ENCODE assay signal across 28 cellular contexts in genomic region chr2:128350736-128351135, GRCh38.
"Had no signal": no experiment of that assay in that cellular context is flagged by ENCODE, and none has a peak within 500 bp of the region (broad histone marks: within the 10 kb centered on the region; RNA-seq: fewer than 3 reads in every experiment).

No MANE protein-coding gene starts in this region.

- H3K36me3 Mint-ChIP-seq: activated CD8-positive, alpha-beta memory T cell treated with anti-CD3 and anti-CD28 coated beads, Interleukin-2, amount 10 ng/mL, durations not matched to agents 7 days and 5 days had no signal

- ATAC-seq: activated CD8-positive, alpha-beta memory T cell treated with anti-CD3 and anti-CD28 coated beads, Interleukin-2, amount 10 ng/mL, durations not matched to agents 7 days and 5 days; activated T-cell treated with anti-CD3 and anti-CD28 coated beads, Interleukin-2, amount 50 U/mL, for 4 hours; activated T-helper 17 cell treated with anti-CD3 and anti-CD28 coated beads, Interleukin-2, amount 50 U/mL, for 72 hours; gastroesophageal sphincter; heart right ventricle; WTC11 had no signal

- H3K4me3 ChIP-seq: coronary artery, dorsolateral prefrontal cortex, esophagus squamous epithelium, gastroesophageal sphincter, heart right ventricle had no signal

- DNase-seq: activated CD4-positive, alpha-beta memory T cell treated with anti-CD3 and anti-CD28 coated beads, Interleukin-2, amount 10 ng/mL, durations not matched to agents 7 days and 5 days; activated CD4-positive, alpha-beta T cell treated with anti-CD3 and anti-CD28 coated beads for 1 hour; activated CD4-positive, alpha-beta T cell treated with anti-CD3 and anti-CD28 coated beads for 4 hours; activated CD4-positive, alpha-beta T cell treated with anti-CD3 and anti-CD28 coated beads, Interleukin-2, amount 10 ng/mL, durations not matched to agents 7 days and 5 days; activated CD4-positive, alpha-beta T cell treated with anti-CD3 and anti-CD28 coated beads, Interleukin-2, amount 50 U/mL, for 4 hours; activated CD8-positive, alpha-beta memory T cell treated with anti-CD3 and anti-CD28 coated beads, Interleukin-2, amount 10 ng/mL, durations not matched to agents 7 days and 5 days; activated effector memory CD4-positive, alpha-beta T cell treated with Interleukin-2 at 50 U/mL for 16 hours; activated gamma-delta T cell treated with Interleukin-2 at 50 U/mL for 16 hours; activated naive CD4-positive, alpha-beta T cell treated with anti-CD3 and anti-CD28 coated beads, Interleukin-2, amount 50 U/mL, for 16 hours; activated naive CD4-positive, alpha-beta T cell treated with Interleukin-2 at 50 U/mL for 16 hours; activated T-cell treated with anti-CD3 and anti-CD28 coated beads, Interleukin-2, amount 50 U/mL, for 4 hours; amniotic stem cell; anterior cingulate cortex; brain microvascular endothelial cell; dorsolateral prefrontal cortex; effector memory CD4-positive, alpha-beta T cell; erythroblast; esophagus squamous epithelium; foreskin melanocyte; heart right ventricle; T-helper 2 cell had no signal

- H3K4me3 Mint-ChIP-seq: activated CD4-positive, alpha-beta memory T cell treated with anti-CD3 and anti-CD28 coated beads, Interleukin-2, amount 10 ng/mL, durations not matched to agents 7 days and 5 days; activated CD4-positive, alpha-beta T cell treated with anti-CD3 and anti-CD28 coated beads, Interleukin-2, amount 10 ng/mL, durations not matched to agents 7 days and 5 days; activated CD8-positive, alpha-beta memory T cell treated with anti-CD3 and anti-CD28 coated beads, Interleukin-2, amount 10 ng/mL, durations not matched to agents 7 days and 5 days; activated naive CD8-positive, alpha-beta T cell; activated T-cell treated with anti-CD3 and anti-CD28 coated beads, Interleukin-2, amount 50 U/mL, for 4 hours; activated T-helper 17 cell treated with anti-CD3 and anti-CD28 coated beads, Interleukin-2, amount 50 U/mL, for 72 hours; central memory CD8-positive, alpha-beta T cell; dendritic cell treated with granulocyte-macrophage colony-stimulating factor and Interleukin-4, amounts not matched to agents 40 ng/mL and 50 ng/mL, for 4 days; WTC11 had no signal

- H3K27me3 Mint-ChIP-seq: activated naive CD8-positive, alpha-beta T cell; activated T-helper 17 cell treated with anti-CD3 and anti-CD28 coated beads, Interleukin-2, amount 50 U/mL, for 72 hours had no signal

- H3K27me3 ChIP-seq: brain microvascular endothelial cell, dorsolateral prefrontal cortex, esophagus squamous epithelium, gastroesophageal sphincter, heart right ventricle had no signal

- H3K36me3 ChIP-seq: brain microvascular endothelial cell, esophagus squamous epithelium, gastroesophageal sphincter, heart right ventricle had no signal

- H3K9me3 Mint-ChIP-seq: activated CD4-positive, alpha-beta memory T cell treated with anti-CD3 and anti-CD28 coated beads, Interleukin-2, amount 10 ng/mL, durations not matched to agents 7 days and 5 days; central memory CD8-positive, alpha-beta T cell had no signal

- H3K27ac ChIP-seq: brain microvascular endothelial cell, coronary artery, dorsolateral prefrontal cortex, esophagus squamous epithelium, heart right ventricle had no signal

- H3K27ac Mint-ChIP-seq: activated CD4-positive, alpha-beta memory T cell treated with anti-CD3 and anti-CD28 coated beads, Interleukin-2, amount 10 ng/mL, durations not matched to agents 7 days and 5 days; activated CD4-positive, alpha-beta T cell treated with anti-CD3 and anti-CD28 coated beads, Interleukin-2, amount 10 ng/mL, durations not matched to agents 7 days and 5 days; activated CD8-positive, alpha-beta memory T cell treated with anti-CD3 and anti-CD28 coated beads, Interleukin-2, amount 10 ng/mL, durations not matched to agents 7 days and 5 days; activated naive CD8-positive, alpha-beta T cell; activated T-helper 17 cell treated with anti-CD3 and anti-CD28 coated beads, Interleukin-2, amount 50 U/mL, for 72 hours; dendritic cell treated with granulocyte-macrophage colony-stimulating factor and Interleukin-4, amounts not matched to agents 40 ng/mL and 50 ng/mL, for 4 days; WTC11 had no signal

- H3K4me1 Mint-ChIP-seq: activated CD4-positive, alpha-beta memory T cell treated with anti-CD3 and anti-CD28 coated beads, Interleukin-2, amount 10 ng/mL, durations not matched to agents 7 days and 5 days; activated CD4-positive, alpha-beta T cell treated with anti-CD3 and anti-CD28 coated beads, Interleukin-2, amount 10 ng/mL, durations not matched to agents 7 days and 5 days; activated CD8-positive, alpha-beta memory T cell treated with anti-CD3 and anti-CD28 coated beads, Interleukin-2, amount 10 ng/mL, durations not matched to agents 7 days and 5 days; activated T-helper 17 cell treated with anti-CD3 and anti-CD28 coated beads, Interleukin-2, amount 50 U/mL, for 72 hours; central memory CD8-positive, alpha-beta T cell had no signal
